ENCODE assay signal across 8 cellular contexts in the genomic region with DNA sequence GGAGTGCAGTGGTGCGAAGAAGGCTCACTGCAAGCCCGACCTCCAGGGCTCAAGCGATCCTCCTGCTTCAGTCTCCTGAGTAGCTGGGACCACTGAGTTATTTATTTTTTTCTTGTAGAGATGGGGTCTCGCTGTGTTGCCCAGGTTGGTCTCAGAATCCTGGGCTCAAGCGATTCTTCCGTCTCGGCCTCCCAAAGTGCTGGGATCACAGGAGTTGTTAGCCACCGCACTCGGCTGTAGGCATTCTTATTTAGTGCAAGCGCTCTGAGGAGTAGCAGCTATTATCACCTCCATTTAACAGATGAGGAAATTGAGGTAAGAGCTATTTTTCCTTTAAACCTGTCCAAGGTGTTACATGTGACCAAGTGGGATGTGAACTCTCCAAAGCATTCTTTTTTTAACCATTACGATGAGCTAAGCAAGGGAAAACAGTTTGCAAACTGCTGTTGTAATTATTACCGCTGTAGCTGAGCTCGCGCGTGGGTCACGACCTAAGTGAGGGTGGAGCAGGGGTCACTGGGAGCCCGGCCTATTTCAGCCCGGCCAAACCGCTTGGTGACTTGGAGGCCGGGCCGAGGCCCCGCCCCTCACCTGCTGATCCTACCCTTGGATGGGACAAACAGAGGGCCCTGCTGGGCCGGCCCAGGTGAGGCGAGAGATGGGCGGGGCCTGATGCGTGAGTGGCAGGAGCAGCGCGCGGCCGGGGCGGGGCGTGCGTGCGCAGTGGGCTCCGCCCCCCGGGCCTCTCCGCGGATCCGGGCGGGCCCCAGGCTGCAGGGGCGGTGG. TPM values are rescaled to one million over a fixed set of nuclear protein-coding genes. Genes with fewer than 3 reads are reported as not detected.
DNase-seq lines count a peak whose midpoint lies in the region; ATAC-seq and TF ChIP-seq lines count a peak whose summit lies in the region.

No MANE protein-coding gene starts in this region.

- intact Hi-C loops in Caco-2 (cut with micrococcal nuclease; ENCODE audit: unreplicated experiment) = loop anchor here (5.0 kb wide), 2 partner anchors 45 to 175 kb away; no protein-coding TSS in a partner anchor

- H3K27me3 Mint-ChIP-seq in Caco-2 (ENCODE audit: insufficient read depth, unreplicated experiment) (no peaks in the 10 kb centered on the region), neural crest cell (ENCODE audit: low read depth) (peaks cover 66% of the 10 kb centered on the region)
- peaks cover 62% of the 10 kb centered on the region for H3K27me3 Mint-ChIP-seq in stimulated activated naive CD8-positive, alpha-beta T cell treated with anti-CD3 and anti-CD28 coated beads, Interleukin-15, Interleukin-2, amounts not matched to agents 100 ng/mL and 50 ng/mL, for 24 hours

- peaks cover 21% of the 10 kb centered on the region for H3K36me3 Mint-ChIP-seq in Caco-2 (ENCODE audit: insufficient read depth, unreplicated experiment)
- no peaks in the 10 kb centered on the region for H3K36me3 Mint-ChIP-seq in neural crest cell (ENCODE audit: low read depth)
- no peaks in the 10 kb centered on the region for H3K36me3 Mint-ChIP-seq in stimulated activated naive CD8-positive, alpha-beta T cell treated with anti-CD3 and anti-CD28 coated beads, Interleukin-15, Interleukin-2, amounts not matched to agents 100 ng/mL and 50 ng/mL, for 24 hours (ENCODE audit: low read depth)

- TF ChIP-seq CTCF in Caco-2 (IDR thresholded peaks at IDR 0.05; ENCODE audit: insufficient read depth in 1 of 2, low read depth in 1 of 2, low read length in 1 of 2, severe bottlenecking in 1 of 2, unreplicated experiment in 1 of 2) (no peak), foreskin keratinocyte (conservative IDR thresholded peaks at IDR 0.05) (no peak), neural crest cell (conservative IDR thresholded peaks at IDR 0.05) (no peak)

- peak; percentile 86 for ATAC-seq in GM21619 (IDR thresholded peaks at IDR 0.05; ENCODE audit: unreplicated experiment)
- ATAC-seq in foreskin keratinocyte = peak; percentile 90

- H3K27ac ChIP-seq in SJSA1 = no peak overlapping the region
- no peak overlapping the region for H3K27ac ChIP-seq in foreskin keratinocyte

- H3K4me1 Mint-ChIP-seq in Caco-2 (ENCODE audit: low read depth, unreplicated experiment) (peaks cover 40% of the 10 kb centered on the region), neural crest cell (peaks cover 20% of the 10 kb centered on the region)
- peaks cover 17% of the 10 kb centered on the region for H3K4me1 Mint-ChIP-seq in stimulated activated naive CD8-positive, alpha-beta T cell treated with anti-CD3 and anti-CD28 coated beads, Interleukin-15, Interleukin-2, amounts not matched to agents 100 ng/mL and 50 ng/mL, for 24 hours (ENCODE audit: low read depth)

- peak overlapping the region; percentile 73 for H3K4me3 Mint-ChIP-seq in Caco-2 (ENCODE audit: unreplicated experiment)
- H3K4me3 Mint-ChIP-seq in neural crest cell = peak overlapping the region; percentile 81
- peak overlapping the region; percentile 66 for H3K4me3 Mint-ChIP-seq in stimulated activated naive CD8-positive, alpha-beta T cell treated with anti-CD3 and anti-CD28 coated beads, Interleukin-15, Interleukin-2, amounts not matched to agents 100 ng/mL and 50 ng/mL, for 24 hours

- H3K4me3 ChIP-seq in Caco-2 (ENCODE audit: low read depth, low read length) = peak overlapping the region; percentile 49
- peak overlapping the region; percentile 66 for H3K4me3 ChIP-seq in SJSA1

- peak overlapping the region; percentile 84 for H3K27ac Mint-ChIP-seq in Caco-2 (ENCODE audit: unreplicated experiment)
- no peak overlapping the region for H3K27ac Mint-ChIP-seq in neural crest cell (ENCODE audit: unreplicated experiment)
- H3K27ac Mint-ChIP-seq in stimulated activated naive CD8-positive, alpha-beta T cell treated with anti-CD3 and anti-CD28 coated beads, Interleukin-15, Interleukin-2, amounts not matched to agents 100 ng/mL and 50 ng/mL, for 24 hours = no peak overlapping the region

- H3K9me3 Mint-ChIP-seq in Caco-2 (ENCODE audit: unreplicated experiment) (no peaks in the 10 kb centered on the region), neural crest cell (no peaks in the 10 kb centered on the region)
- H3K9me3 Mint-ChIP-seq in stimulated activated naive CD8-positive, alpha-beta T cell treated with anti-CD3 and anti-CD28 coated beads, Interleukin-15, Interleukin-2, amounts not matched to agents 100 ng/mL and 50 ng/mL, for 24 hours = no peaks in the 10 kb centered on the region

- no peaks in the 10 kb centered on the region for H3K36me3 ChIP-seq in Caco-2 (ENCODE audit: control insufficient read depth, insufficient read depth, low read length)
- peaks cover 5% of the 10 kb centered on the region; the same call in 1 of the 2 replicates for H3K36me3 ChIP-seq in SJSA1

- CTCF ChIA-PET in Caco-2 (lab: Charles Lee) = interaction anchor here (0.6 to 1.5 kb wide), 3 partner anchors 31 to 82 kb away, joined by 3 to 6 read pairs (median 3); no protein-coding TSS in a partner anchor

- peaks cover 46% of the 10 kb centered on the region for H3K4me1 ChIP-seq in Caco-2
- H3K4me1 ChIP-seq in SJSA1 (replicated peaks) = peaks cover 18% of the 10 kb centered on the region
- peaks cover 17% of the 10 kb centered on the region for H3K4me1 ChIP-seq in foreskin keratinocyte

- POLR2A ChIA-PET in Caco-2 (lab: Charles Lee) = interaction anchor here (0.6 to 1.0 kb wide), 6 partner anchors 23 to 272 kb away, joined by 3 to 12 read pairs (median 5); a partner anchor contains a TSS

- H3K27me3 ChIP-seq in Caco-2 (replicated peaks; ENCODE audit: control insufficient read depth, insufficient read depth, low read length) (no peaks in the 10 kb centered on the region), SJSA1 (replicated peaks) (no peaks in the 10 kb centered on the region), foreskin keratinocyte (no peaks in the 10 kb centered on the region)

- BruUV-seq in Caco-2 (replicated peaks; lab: Mats Ljungman, UMichigan) = no TSS peak

- DNase-seq in Caco-2 = peak; percentile 98 to 99
- peak; percentile 46 for DNase-seq in KG1 (lab: John Stamatoyannopoulos, UW)
- DNase-seq in SJSA1 (ENCODE audit: low read depth in 1 of 2, low spot score in 2 of 2) = peak; percentile 67 to 74
- DNase-seq in activated gamma-delta T cell treated with Interleukin-2 at 50 U/mL for 16 hours = peak; percentile 71
- DNase-seq in foreskin keratinocyte = peak; percentile 61 to 81
- peak; percentile 71 for DNase-seq in neural crest cell (ENCODE audit: low read depth, low spot score)

- H3K9me3 ChIP-seq in Caco-2 (no peaks in the 10 kb centered on the region), SJSA1 (replicated peaks) (no peaks in the 10 kb centered on the region)

RNA-seq across cellular contexts. Expression of a gene that starts 0.4 kb away (rescaled TPM):
- total RNA-seq in Caco-2 (2022) = 28.7 and 29.7 TPM in 2 replicates
- 5.9 and 10.1 TPM in 2 replicates for total RNA-seq in SJSA1 (2014; rRNA removed; shearing (Covaris generic))
- total RNA-seq in foreskin keratinocyte = 19.3 and 24.0 TPM in 2 replicates
- 8.1 and 10.6 TPM in 2 replicates for polyA plus RNA-seq in foreskin keratinocyte
- 3.9 and 4.9 TPM in 2 replicates for total RNA-seq in neural crest cell

RNA-seq across cellular contexts. Expression of a gene that starts 10.8 kb away (rescaled TPM):
- total RNA-seq in Caco-2 (2022) (not detected in 2 replicates), foreskin keratinocyte (not detected in 2 replicates), neural crest cell (not detected in 2 replicates)
- not detected in 2 replicates for total RNA-seq in SJSA1 (2014; rRNA removed; shearing (Covaris generic))
- polyA plus RNA-seq in foreskin keratinocyte = not detected in 2 replicates

Comparison
In these comparisons a context has a peak if more than half of its experiments do, and no peak if none do; other contexts are left out.
1. DNase-seq: peak in every context shown above with its lines; median percentile 98 in Caco-2; 71 in activated gamma-delta T cell treated with Interleukin-2 at 50 U/mL for 16 hours; 71 in foreskin keratinocyte; 71 in neural crest cell; 70 in SJSA1; 46 in KG1.